ENCODE assay signal across 8 cellular contexts in the genomic region with DNA sequence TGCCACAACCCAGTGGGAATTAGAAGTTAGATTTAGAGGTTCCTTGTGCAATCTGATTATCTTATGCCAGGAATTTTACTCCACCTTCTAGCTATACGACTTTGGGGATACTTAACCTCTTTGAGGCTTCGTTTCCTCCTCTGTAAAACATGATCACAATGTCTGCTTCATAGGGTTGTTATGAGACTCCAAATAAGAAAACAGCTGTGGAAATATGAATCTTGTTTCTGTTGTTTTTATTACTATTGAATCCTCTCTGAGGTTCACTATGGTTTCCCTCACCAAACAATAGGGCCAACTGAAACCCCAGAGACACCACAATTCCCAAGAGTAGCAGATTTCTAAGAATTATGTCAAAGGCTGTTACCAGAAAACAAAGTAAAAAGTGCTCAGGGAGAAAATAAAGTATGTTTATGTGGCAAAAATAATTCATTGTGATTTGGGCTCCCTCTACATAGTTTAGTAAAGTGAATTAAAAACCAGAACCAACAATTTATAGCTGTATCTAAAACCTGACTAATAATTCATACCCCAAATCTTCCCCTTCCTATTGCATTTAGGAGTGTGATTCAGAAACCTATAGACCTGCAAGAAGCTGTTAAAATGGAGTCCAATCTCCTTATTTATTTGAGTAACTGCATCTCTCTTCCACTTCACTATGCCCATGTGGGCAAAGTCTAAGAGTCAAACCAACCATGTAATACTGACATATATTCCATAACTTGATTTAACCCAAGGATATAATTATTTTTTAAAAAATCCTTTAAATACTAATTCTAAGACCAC. TPM values are rescaled to one million over a fixed set of nuclear protein-coding genes. Genes with fewer than 3 reads are reported as not detected.
DNase-seq lines count a peak whose midpoint lies in the region; ATAC-seq and TF ChIP-seq lines count a peak whose summit lies in the region.

No MANE protein-coding gene starts in this region.

- H3K27me3 ChIP-seq in DND-41 (ENCODE audit: insufficient read depth, low read length, poor library complexity) = no peaks in the 10 kb centered on the region
- H3K27me3 ChIP-seq in ascending aorta = no peaks in the 10 kb centered on the region

- no peak overlapping the region for H2AFZ ChIP-seq in DND-41 (ENCODE audit: low read depth, low read length)

- no peaks in the 10 kb centered on the region for H3K27me3 Mint-ChIP-seq in naive thymus-derived CD8-positive, alpha-beta T cell

- DNase-seq in DND-41 (peak; percentile 63), ascending aorta (ENCODE audit: low spot score in 2 of 2) (no peak), NCI-H1105 treated with DMSO at 0.1 percent for 48 hours (lab: John Stamatoyannopoulos, UW) (no peak), posterior vena cava (ENCODE audit: low spot score) (no peak), NCI-H2227 treated with DMSO at 0.1 percent for 48 hours (lab: John Stamatoyannopoulos, UW) (no peak)
- DNase-seq in naive thymus-derived CD8-positive, alpha-beta T cell = peak in 1 of 10 donors; percentile 7

- peaks cover 28 to 62% (median 58%) of the 10 kb centered on the region in 4 donors for H3K4me1 Mint-ChIP-seq in naive thymus-derived CD8-positive, alpha-beta T cell

- peak overlapping the region in 4 of 10 donors; percentile 22 to 43 (median 32) for H3K4me3 Mint-ChIP-seq in naive thymus-derived CD8-positive, alpha-beta T cell

- H3K79me2 ChIP-seq in DND-41 (ENCODE audit: insufficient read depth, low read length) = peaks cover 91% of the 10 kb centered on the region

- peak overlapping the region; percentile 42 for H3K9ac ChIP-seq in DND-41 (ENCODE audit: low read depth, low read length)

- intact Hi-C loops in ascending aorta (cut with DNase I) (no loop called here), posterior vena cava (cut with DNase I) (loop anchor here in 1 of 2 donors (1.0 kb wide), 1 partner anchor 32 kb away; no protein-coding TSS in a partner anchor)

- H3K9me3 ChIP-seq in DND-41 (ENCODE audit: insufficient read depth, low read length, severe bottlenecking) = no peaks in the 10 kb centered on the region
- H3K9me3 ChIP-seq in ascending aorta = no peaks in the 10 kb centered on the region

- peaks cover 0 to 3% (median 1%) of the 10 kb centered on the region in 3 donors for H3K36me3 Mint-ChIP-seq in naive thymus-derived CD8-positive, alpha-beta T cell

- POLR2A ChIA-PET in naive thymus-derived CD8-positive, alpha-beta T cell (lab: Charles Lee) = interaction anchor here (0.6 kb wide), 1 partner anchor 10 kb away, joined by 3 read pairs; no protein-coding TSS in a partner anchor

- H3K36me3 ChIP-seq in DND-41 (ENCODE audit: insufficient read depth, low read length) (peaks cover 6% of the 10 kb centered on the region; the same call in 1 of the 2 replicates), ascending aorta (no peaks in the 10 kb centered on the region)

- TF ChIP-seq CTCF in DND-41 (IDR thresholded peaks at IDR 0.05; ENCODE audit: borderline replicate concordance, extremely low read depth, low read length, poor library complexity, severe bottlenecking) (no peak), ascending aorta (IDR thresholded peaks at IDR 0.05) (no peak)

- H3K27ac ChIP-seq in DND-41 (ENCODE audit: low read length) (peak overlapping the region; percentile 84), ascending aorta (peak overlapping the region; percentile 53 to 78)

- peak overlapping the region in 9 of 10 donors; percentile 6 to 87 (median 60) for H3K27ac Mint-ChIP-seq in naive thymus-derived CD8-positive, alpha-beta T cell

- no peaks in the 10 kb centered on the region for H3K9me3 Mint-ChIP-seq in naive thymus-derived CD8-positive, alpha-beta T cell

- H4K20me1 ChIP-seq in DND-41 (ENCODE audit: insufficient read depth, low read length) = no peaks in the 10 kb centered on the region

- ATAC-seq in DND-41 (ENCODE audit: insufficient read depth, low read depth) (peak; percentile 86), HG02981 (IDR thresholded peaks at IDR 0.05; ENCODE audit: unreplicated experiment) (peak; percentile 71), HG02678 (IDR thresholded peaks at IDR 0.05; ENCODE audit: unreplicated experiment) (no peak)
- ATAC-seq in naive thymus-derived CD8-positive, alpha-beta T cell = peak in 1 of 2 donors; percentile 44

- H3K4me1 ChIP-seq in DND-41 (ENCODE audit: insufficient read depth, low read length) (peaks cover 75% of the 10 kb centered on the region), ascending aorta (peaks cover 5 to 23% of the 10 kb centered on the region in 2 donors)

- H3K4me3 ChIP-seq in DND-41 (ENCODE audit: low read depth in 1 of 2, low read length in 2 of 2) (peak overlapping the region in 1 of 2 experiments; percentile 41; a peak in 2 of 4 replicates), ascending aorta (no peak overlapping the region)

- peak overlapping the region; percentile 58 for H3K4me2 ChIP-seq in DND-41 (ENCODE audit: insufficient read depth, low read length)

RNA-seq across cellular contexts. Expression of a gene that starts 38.4 kb away (rescaled TPM):
- total RNA-seq in ascending aorta (12.1 TPM), posterior vena cava (10 to 100 TPM; 25.9 to 27.3 TPM)
- 10 to 100 TPM; 36.8 to 38.8 TPM for total RNA-seq in naive thymus-derived CD8-positive, alpha-beta T cell
- polyA plus RNA-seq in naive thymus-derived CD8-positive, alpha-beta T cell = 10 to 100 TPM in 1 of 3 donors, 1 to 10 TPM in 2; 6.1 to 16.3 (median 7.4) TPM
